Comparison of ENCODE assay signal across 14 cellular contexts in genomic region chr12:67070604-67071003, GRCh38.
DNase-seq lines count a peak whose midpoint lies in the region; ATAC-seq lines count a peak whose summit lies in the region.
"Had no signal": no experiment of that assay in that cellular context is flagged by ENCODE, and none has a peak within 500 bp of the region (broad histone marks: within the 10 kb centered on the region; RNA-seq: fewer than 3 reads in every experiment).

No MANE protein-coding gene starts in this region.

- H3K27me3 ChIP-seq in mesendoderm (ENCODE audit: insufficient read depth, low read length, poor library complexity): no peaks in the 10 kb centered on the region
- H3K27me3 ChIP-seq: body of pancreas had no signal

- H3K4me1 Mint-ChIP-seq in stimulated activated naive CD8-positive, alpha-beta T cell treated with anti-CD3 and anti-CD28 coated beads, Interleukin-15, Interleukin-2, amounts not matched to agents 100 ng/mL and 50 ng/mL, for 24 hours (ENCODE audit: low read depth): peaks cover 31% of the 10 kb centered on the region
- H3K4me1 Mint-ChIP-seq in stimulated activated naive CD8-positive, alpha-beta T cell treated with anti-CD3 and anti-CD28 coated beads, Interleukin-15, amount 100 ng/mL, for 72 hours: peaks cover 29% of the 10 kb centered on the region
- H3K4me1 Mint-ChIP-seq in T-cell: peaks cover 18 to 29% (median 19%) of the 10 kb centered on the region in 3 donors

- H3K36me3 ChIP-seq in mesendoderm (ENCODE audit: control insufficient read depth, insufficient read depth, low read length): no peaks in the 10 kb centered on the region
- H3K36me3 ChIP-seq: stomach had no signal

- H2BK120ac ChIP-seq in mesendoderm (ENCODE audit: low read depth, low read length): no peak overlapping the region

- no peaks in the 10 kb centered on the region for H3K9me3 Mint-ChIP-seq in stimulated activated naive CD8-positive, alpha-beta T cell treated with anti-CD3 and anti-CD28 coated beads, Interleukin-15, Interleukin-2, amounts not matched to agents 100 ng/mL and 50 ng/mL, for 24 hours
- no peaks in the 10 kb centered on the region for H3K9me3 Mint-ChIP-seq in stimulated activated naive CD8-positive, alpha-beta T cell treated with anti-CD3 and anti-CD28 coated beads, Interleukin-15, amount 100 ng/mL, for 72 hours
- H3K9me3 Mint-ChIP-seq in T-cell: no peaks in the 10 kb centered on the region

- H3K79me1 ChIP-seq in mesendoderm (ENCODE audit: low read length): no peaks in the 10 kb centered on the region

- peaks cover 4% of the 10 kb centered on the region for H3K79me2 ChIP-seq in mesendoderm (ENCODE audit: control insufficient read depth, insufficient read depth, low read length)

- no peak overlapping the region for H3K4ac ChIP-seq in mesendoderm (ENCODE audit: low read depth, low read length)

- no peak overlapping the region for H2AK5ac ChIP-seq in mesendoderm (ENCODE audit: low read length)

- no peak for ATAC-seq in stimulated activated naive CD8-positive, alpha-beta T cell treated with anti-CD3 and anti-CD28 coated beads, Interleukin-15, amount 100 ng/mL, for 72 hours
- ATAC-seq in T-cell (replicated peaks in 1 of 4): no peak
- ATAC-seq in HG03354 (IDR thresholded peaks at IDR 0.05; ENCODE audit: poor library complexity, severe bottlenecking, unreplicated experiment): no peak
- no peak for ATAC-seq in GM21717 (IDR thresholded peaks at IDR 0.05; ENCODE audit: unreplicated experiment)
- ATAC-seq: body of pancreas had no signal

- H3K4me1 ChIP-seq in mesendoderm (ENCODE audit: control insufficient read depth, low read depth, low read length): peaks cover 5% of the 10 kb centered on the region

- H3K9ac ChIP-seq in mesendoderm (ENCODE audit: low read length): no peak overlapping the region

- no peak overlapping the region for H3K27ac ChIP-seq in mesendoderm (ENCODE audit: low read depth, low read length)
- H3K27ac ChIP-seq: body of pancreas had no signal

- H3K23ac ChIP-seq in mesendoderm (ENCODE audit: low read length): peak overlapping the region; percentile 56

- no peak for DNase-seq in stimulated activated naive CD8-positive, alpha-beta T cell treated with anti-CD3 and anti-CD28 coated beads, Interleukin-15, amount 100 ng/mL, for 72 hours
- DNase-seq in T-cell (no peak), mesendoderm (no peak), HPDE6-E6E7 (ENCODE audit: extremely low spot score) (no peak)
- DNase-seq: body of pancreas; effector memory CD4-positive, alpha-beta T cell; GF-D8; mucosa of descending colon; NCI-H187; NCI-H526 treated with DMSO at 0.1 percent for 48 hours; stomach had no signal

- H3K4me2 ChIP-seq in mesendoderm (ENCODE audit: low read length): no peak overlapping the region

- no CpG with 5 or more reads among the region's 4 CpGs for WGBS in mesendoderm (ENCODE audit: extremely low coverage, insufficient coverage, low lambda C conversion rate)

- POLR2A ChIA-PET in T-cell (lab: Charles Lee): no interaction called here

- peaks cover 61% of the 10 kb centered on the region for H3K27me3 Mint-ChIP-seq in stimulated activated naive CD8-positive, alpha-beta T cell treated with anti-CD3 and anti-CD28 coated beads, Interleukin-15, Interleukin-2, amounts not matched to agents 100 ng/mL and 50 ng/mL, for 24 hours
- peaks cover 54% of the 10 kb centered on the region for H3K27me3 Mint-ChIP-seq in stimulated activated naive CD8-positive, alpha-beta T cell treated with anti-CD3 and anti-CD28 coated beads, Interleukin-15, amount 100 ng/mL, for 72 hours
- peaks cover 26 to 28% of the 10 kb centered on the region in 2 donors for H3K27me3 Mint-ChIP-seq in T-cell

- no peak overlapping the region for H3K27ac Mint-ChIP-seq in stimulated activated naive CD8-positive, alpha-beta T cell treated with anti-CD3 and anti-CD28 coated beads, Interleukin-15, Interleukin-2, amounts not matched to agents 100 ng/mL and 50 ng/mL, for 24 hours
- H3K27ac Mint-ChIP-seq in stimulated activated naive CD8-positive, alpha-beta T cell treated with anti-CD3 and anti-CD28 coated beads, Interleukin-15, amount 100 ng/mL, for 72 hours: no peak overlapping the region
- no peak overlapping the region for H3K27ac Mint-ChIP-seq in T-cell

- no peaks in the 10 kb centered on the region for H3K36me3 Mint-ChIP-seq in stimulated activated naive CD8-positive, alpha-beta T cell treated with anti-CD3 and anti-CD28 coated beads, Interleukin-15, Interleukin-2, amounts not matched to agents 100 ng/mL and 50 ng/mL, for 24 hours (ENCODE audit: low read depth)
- H3K36me3 Mint-ChIP-seq in T-cell: no peaks in the 10 kb centered on the region

- no peak overlapping the region for H2BK5ac ChIP-seq in mesendoderm (ENCODE audit: low read length)

- H4K5ac ChIP-seq in mesendoderm (ENCODE audit: low read length): no peak overlapping the region

- H3K56ac ChIP-seq in mesendoderm (ENCODE audit: low read length): no peak overlapping the region

- CTCF ChIA-PET in T-cell (lab: Charles Lee): interaction anchor here in 1 of 2 donors (0.6 kb wide), 1 partner anchor 27 kb away, joined by 3 read pairs; no protein-coding TSS in a partner anchor

- peak overlapping the region; percentile 82 for H3K4me3 Mint-ChIP-seq in stimulated activated naive CD8-positive, alpha-beta T cell treated with anti-CD3 and anti-CD28 coated beads, Interleukin-15, Interleukin-2, amounts not matched to agents 100 ng/mL and 50 ng/mL, for 24 hours
- H3K4me3 Mint-ChIP-seq in stimulated activated naive CD8-positive, alpha-beta T cell treated with anti-CD3 and anti-CD28 coated beads, Interleukin-15, amount 100 ng/mL, for 72 hours: peak overlapping the region in 1 of 2 donors; percentile 94
- H3K4me3 Mint-ChIP-seq in T-cell: peak overlapping the region; percentile 73 to 91 (median 80)

- H3K18ac ChIP-seq in mesendoderm (ENCODE audit: low read length): no peak overlapping the region

- no peak overlapping the region for H4K8ac ChIP-seq in mesendoderm (ENCODE audit: low read depth, low read length)

- no peak overlapping the region for H3K4me3 ChIP-seq in mesendoderm (ENCODE audit: low read length)
- H3K4me3 ChIP-seq: body of pancreas, mucosa of descending colon had no signal

- no peak overlapping the region for H2BK15ac ChIP-seq in mesendoderm (replicated peaks; ENCODE audit: low read depth)
